8 cellular contexts compared by ENCODE assay signal in genomic region chr3:153284282-153284938, GRCh38.
DNase-seq lines count a peak whose midpoint lies in the region; ATAC-seq and TF ChIP-seq lines count a peak whose summit lies in the region.

No MANE protein-coding gene starts in this region.

- no peaks in the 10 kb centered on the region for H3K36me3 ChIP-seq in left ventricle myocardium inferior

- peak overlapping the region; percentile 64 for H3K27ac ChIP-seq in left ventricle myocardium inferior (replicated peaks)

- peak; percentile 80 for DNase-seq in AG09319 (ENCODE audit: extremely low read depth, low read depth)
- DNase-seq in NCI-H460 (ENCODE audit: extremely low read depth, low read depth), result peak; percentile 83
- peak; percentile 47 for DNase-seq in activated naive CD4-positive, alpha-beta T cell treated with anti-CD3 and anti-CD28 coated beads, Interleukin-2, amount 10 ng/mL, durations not matched to agents 7 days and 5 days
- DNase-seq in left ventricle myocardium inferior, result no peak
- peak; percentile 60 for DNase-seq in stimulated activated CD4-positive, alpha-beta T cell treated with anti-CD3 and anti-CD28 coated beads, Interleukin-1b, Interleukin-23, amount 100 ng/mL, for 48 hours
- DNase-seq in OCI-M2 (lab: John Stamatoyannopoulos, UW; ENCODE audit: unreplicated experiment), result no peak
- DNase-seq in NCI-H82 treated with DMSO at 0.1 percent for 48 hours (lab: John Stamatoyannopoulos, UW; ENCODE audit: unreplicated experiment), result no peak

- CTCF ChIA-PET in activated naive CD4-positive, alpha-beta T cell treated with anti-CD3 and anti-CD28 coated beads, Interleukin-2, amount 10 ng/mL, durations not matched to agents 7 days and 5 days (lab: Charles Lee), result interaction anchor here (0.7 to 1.0 kb wide), 3 partner anchors 31 to 123 kb away, joined by 3 to 4 read pairs (median 3); no protein-coding TSS in a partner anchor

- H3K9me3 Mint-ChIP-seq in activated naive CD4-positive, alpha-beta T cell treated with anti-CD3 and anti-CD28 coated beads, Interleukin-2, amount 10 ng/mL, durations not matched to agents 7 days and 5 days, result peaks cover 3% of the 10 kb centered on the region

- H3K27me3 ChIP-seq in left ventricle myocardium inferior (ENCODE audit: low read depth), result no peaks in the 10 kb centered on the region

- no peaks in the 10 kb centered on the region for H3K9me3 ChIP-seq in left ventricle myocardium inferior (replicated peaks)

- peaks cover 42% of the 10 kb centered on the region for H3K4me1 Mint-ChIP-seq in activated naive CD4-positive, alpha-beta T cell treated with anti-CD3 and anti-CD28 coated beads, Interleukin-2, amount 10 ng/mL, durations not matched to agents 7 days and 5 days

- peaks cover 26% of the 10 kb centered on the region for H3K4me1 ChIP-seq in left ventricle myocardium inferior

- H3K27me3 Mint-ChIP-seq in activated naive CD4-positive, alpha-beta T cell treated with anti-CD3 and anti-CD28 coated beads, Interleukin-2, amount 10 ng/mL, durations not matched to agents 7 days and 5 days, result no peaks in the 10 kb centered on the region

- peak; percentile 70 for ATAC-seq in GM21367 (IDR thresholded peaks at IDR 0.05; ENCODE audit: unreplicated experiment)

- no peak overlapping the region for H3K4me3 ChIP-seq in left ventricle myocardium inferior

- intact Hi-C loops in left ventricle myocardium inferior (cut with micrococcal nuclease), result loop anchor here (10.0 kb wide), 1 partner anchor 120 kb away; the partner anchor contains the start of gene RAP2B

- TF ChIP-seq CTCF in AG09319 (IDR thresholded peaks at IDR 0.05; ENCODE audit: low read depth, low read length) (no peak), left ventricle myocardium inferior (IDR thresholded peaks at IDR 0.05; ENCODE audit: borderline replicate concordance) (no peak)

- H3K4me3 Mint-ChIP-seq in activated naive CD4-positive, alpha-beta T cell treated with anti-CD3 and anti-CD28 coated beads, Interleukin-2, amount 10 ng/mL, durations not matched to agents 7 days and 5 days, result no peak overlapping the region

- peak overlapping the region; percentile 85 for H3K27ac Mint-ChIP-seq in activated naive CD4-positive, alpha-beta T cell treated with anti-CD3 and anti-CD28 coated beads, Interleukin-2, amount 10 ng/mL, durations not matched to agents 7 days and 5 days

- H3K36me3 Mint-ChIP-seq in activated naive CD4-positive, alpha-beta T cell treated with anti-CD3 and anti-CD28 coated beads, Interleukin-2, amount 10 ng/mL, durations not matched to agents 7 days and 5 days, result no peaks in the 10 kb centered on the region

Comparison
In these comparisons a context has a peak if more than half of its experiments do, and no peak if none do; other contexts are left out.
1. DNase-seq: peak in AG09319 (single experiment), NCI-H460 (single experiment), activated naive CD4-positive, alpha-beta T cell treated with anti-CD3 and anti-CD28 coated beads, Interleukin-2, amount 10 ng/mL, durations not matched to agents 7 days and 5 days (single experiment) and stimulated activated CD4-positive, alpha-beta T cell treated with anti-CD3 and anti-CD28 coated beads, Interleukin-1b, Interleukin-23, amount 100 ng/mL, for 48 hours (single experiment); none in left ventricle myocardium inferior (single experiment), OCI-M2 (single experiment) and NCI-H82 treated with DMSO at 0.1 percent for 48 hours (single experiment).